Comparison of ENCODE assay signal across 8 cellular contexts in genomic region chr7:992742-993607, GRCh38. TPM values are rescaled to one million over a fixed set of nuclear protein-coding genes. Genes with fewer than 3 reads are reported as not detected.
DNase-seq lines count a peak whose midpoint lies in the region; ATAC-seq and TF ChIP-seq lines count a peak whose summit lies in the region.

No MANE protein-coding gene starts in this region.

- no peaks in the 10 kb centered on the region for H3K4me1 ChIP-seq in GM23338 (ENCODE audit: insufficient read depth)
- no peaks in the 10 kb centered on the region for H3K4me1 ChIP-seq in PC-9 (replicated peaks; ENCODE audit: insufficient read depth)

- H3K4me3 ChIP-seq in GM23338 (no peak overlapping the region), PC-9 (no peak overlapping the region)

- H3K4me3 Mint-ChIP-seq in GM23338 (no peak overlapping the region), natural killer cell (no peak overlapping the region)
- peak overlapping the region; percentile 11 to 47 for H3K4me3 Mint-ChIP-seq in stimulated activated naive B cell treated with anti-CD40 and anti-IgM and Interleukin-4, amounts not matched to agents 10 μg/mL and 1 μg/mL and 100 μg/mL, for 72 hours

- intact Hi-C loops in PC-9 (cut with micrococcal nuclease; ENCODE audit: unreplicated experiment) = loop anchor here (1.0 kb wide), 5 partner anchors 72 to 481 kb away; no protein-coding TSS in a partner anchor
- intact Hi-C loops in natural killer cell (cut with micrococcal nuclease) = loop anchor here (1.0 kb wide), 3 partner anchors 72 to 183 kb away; a partner anchor contains a TSS

- no peaks in the 10 kb centered on the region for H3K79me2 ChIP-seq in GM23338 (replicated peaks; ENCODE audit: insufficient read depth)
- H3K79me2 ChIP-seq in PC-9 (ENCODE audit: low read depth) = no peaks in the 10 kb centered on the region

- POLR2A ChIA-PET in PC-9 (lab: Charles Lee; ENCODE audit: unreplicated experiment) = interaction anchor here (0.7 to 1.0 kb wide), 2 partner anchors 29 to 73 kb away, joined by 4 to 9 read pairs; no protein-coding TSS in a partner anchor

- H3K9me2 ChIP-seq in GM23338 (ENCODE audit: insufficient read depth) (no peaks in the 10 kb centered on the region), PC-9 (ENCODE audit: insufficient read depth) (no peaks in the 10 kb centered on the region)

- DNase-seq in EL (peak; percentile 94), GM23338 (ENCODE audit: low spot score) (peak; percentile 97), PC-9 (peak; percentile 85 to 97), activated T-cell treated with anti-CD3 and anti-CD28 coated beads for 48 hours (ENCODE audit: low read depth) (peak; percentile 92), natural killer cell (peak; percentile 89)
- peak; percentile 86 for DNase-seq in stimulated activated naive B cell treated with anti-CD40 and anti-IgM and Interleukin-4, amounts not matched to agents 10 μg/mL and 1 μg/mL and 100 μg/mL, for 72 hours

- H2AFZ ChIP-seq in GM23338 (no peak overlapping the region), PC-9 (no peak overlapping the region)

- TF ChIP-seq CTCF in GM23338 (conservative IDR thresholded peaks at IDR 0.05; ENCODE audit: low read depth in 2 of 2) (peak; percentile 90 to 100), LNCAP (IDR thresholded peaks at IDR 0.05) (peak; percentile 100), PC-9 (conservative IDR thresholded peaks at IDR 0.05) (peak; percentile 99), natural killer cell (IDR thresholded peaks at IDR 0.05) (peak; percentile 99)

- H3K36me3 ChIP-seq in GM23338 (ENCODE audit: insufficient read depth) (no peaks in the 10 kb centered on the region), PC-9 (ENCODE audit: low read depth) (no peaks in the 10 kb centered on the region)

- H4K20me1 ChIP-seq in GM23338 (replicated peaks; ENCODE audit: insufficient read depth) (no peaks in the 10 kb centered on the region), PC-9 (ENCODE audit: insufficient read depth) (peaks cover 2% of the 10 kb centered on the region; the same call in 1 of the 2 replicates)

- H3F3A ChIP-seq in GM23338 (replicated peaks; ENCODE audit: low read depth) (no peaks in the 10 kb centered on the region), PC-9 (ENCODE audit: insufficient read depth, low read depth) (no peaks in the 10 kb centered on the region)

- H3K9me3 Mint-ChIP-seq in GM23338 (no peaks in the 10 kb centered on the region), natural killer cell (no peaks in the 10 kb centered on the region)
- H3K9me3 Mint-ChIP-seq in stimulated activated naive B cell treated with anti-CD40 and anti-IgM and Interleukin-4, amounts not matched to agents 10 μg/mL and 1 μg/mL and 100 μg/mL, for 72 hours = peaks cover 0 to 2% of the 10 kb centered on the region in 2 donors

- H3K27me3 ChIP-seq in GM23338 (ENCODE audit: insufficient read depth) (no peaks in the 10 kb centered on the region), PC-9 (ENCODE audit: insufficient read depth, low read depth) (no peaks in the 10 kb centered on the region)

- H3K9me3 ChIP-seq in PC-9 (ENCODE audit: insufficient read depth, low read depth) = no peaks in the 10 kb centered on the region

- H3K27ac Mint-ChIP-seq in GM23338 = no peak overlapping the region
- H3K27ac Mint-ChIP-seq in natural killer cell = no peak overlapping the region
- H3K27ac Mint-ChIP-seq in stimulated activated naive B cell treated with anti-CD40 and anti-IgM and Interleukin-4, amounts not matched to agents 10 μg/mL and 1 μg/mL and 100 μg/mL, for 72 hours = peak overlapping the region; percentile 89

- CTCF ChIA-PET in PC-9 (lab: Charles Lee) = interaction anchor here (0.6 to 3.4 kb wide), 5 partner anchors 15 to 183 kb away, joined by 3 to 25 read pairs (median 6); a partner anchor contains a TSS

- peaks cover 22% of the 10 kb centered on the region for H3K27me3 Mint-ChIP-seq in GM23338 (ENCODE audit: insufficient read depth, low read depth, poor library complexity)
- H3K27me3 Mint-ChIP-seq in natural killer cell (ENCODE audit: low read depth in 2 of 2) = no peaks in the 10 kb centered on the region
- peaks cover 7% of the 10 kb centered on the region in 2 donors for H3K27me3 Mint-ChIP-seq in stimulated activated naive B cell treated with anti-CD40 and anti-IgM and Interleukin-4, amounts not matched to agents 10 μg/mL and 1 μg/mL and 100 μg/mL, for 72 hours

- ATAC-seq in GM23338 (peak; percentile 86), esophagus mucosa (peak; percentile 96), natural killer cell (peak; percentile 99 to 100 (median 100))
- ATAC-seq in stimulated activated naive B cell treated with anti-CD40 and anti-IgM and Interleukin-4, amounts not matched to agents 10 μg/mL and 1 μg/mL and 100 μg/mL, for 72 hours (replicated peaks) = peak; percentile 95 to 97

- H3K27ac ChIP-seq in GM23338 (ENCODE audit: low read depth) = no peak overlapping the region
- no peak overlapping the region for H3K27ac ChIP-seq in PC-9

- no TSS peak for BruUV-seq in PC-9 (replicated peaks; lab: Mats Ljungman, UMichigan)

- no peaks in the 10 kb centered on the region for H3K36me3 Mint-ChIP-seq in GM23338 (ENCODE audit: low read depth)
- no peaks in the 10 kb centered on the region for H3K36me3 Mint-ChIP-seq in natural killer cell
- H3K36me3 Mint-ChIP-seq in stimulated activated naive B cell treated with anti-CD40 and anti-IgM and Interleukin-4, amounts not matched to agents 10 μg/mL and 1 μg/mL and 100 μg/mL, for 72 hours = peaks cover 19% of the 10 kb centered on the region in 2 donors

- H3K4me2 ChIP-seq in GM23338 (no peak overlapping the region), PC-9 (peak overlapping the region; percentile 12; the same call in 1 of the 2 replicates)

- 0 out of 3 replicates have a peak, but pooled peaks cover 2% of the 10 kb centered on the region for H3K4me1 Mint-ChIP-seq in GM23338
- H3K4me1 Mint-ChIP-seq in natural killer cell = peaks cover 5 to 8% of the 10 kb centered on the region in 2 donors
- peaks cover 12 to 17% of the 10 kb centered on the region in 2 donors for H3K4me1 Mint-ChIP-seq in stimulated activated naive B cell treated with anti-CD40 and anti-IgM and Interleukin-4, amounts not matched to agents 10 μg/mL and 1 μg/mL and 100 μg/mL, for 72 hours

TF ChIP-seq in GM23338, 12 proteins besides CTCF, POLR2A, EP300 and RAD21:
- TF ChIP-seq EZH2phosphoT487 (IDR thresholded peaks at IDR 0.05; ENCODE audit: unreplicated experiment) (no peak), POLR2AphosphoS5 (IDR thresholded peaks at IDR 0.05; ENCODE audit: low read depth) (peak; percentile 67), CREB1 (CRISPR knock-in tag; IDR thresholded peaks at IDR 0.05; ENCODE audit: low read depth) (peak; percentile 53; the same call in 1 of the 2 replicates), ZNF331 (CRISPR knock-in tag; IDR thresholded peaks at IDR 0.05; ENCODE audit: low read depth) (no peak), STAT1 (IDR thresholded peaks at IDR 0.05; ENCODE audit: unreplicated experiment) (no peak)

RNA-seq across cellular contexts. Expression of gene CYP2W1, which starts 10.0 kb away (rescaled TPM):
- total RNA-seq in GM23338 (2014; rRNA removed; shearing (Covaris generic)) = not detected in 2 replicates
- polyA plus RNA-seq in GM23338 (2016; fragmentation: Nextera tagmentation; extraction: Ambion mirVana) = not detected in 2 replicates
- total RNA-seq in PC-9 (2021) (0.63 TPM in 1 of 2 replicates, not detected in the other), esophagus mucosa (0.36 TPM), natural killer cell (not detected)

RNA-seq across cellular contexts. Expression of gene COX19, which starts 17.6 kb away (rescaled TPM):
- 6.2 and 11.7 TPM in 2 replicates for total RNA-seq in GM23338 (2014; rRNA removed; shearing (Covaris generic))
- polyA plus RNA-seq in GM23338 (2016; fragmentation: Nextera tagmentation; extraction: Ambion mirVana) = 12.6 and 13.9 TPM in 2 replicates
- total RNA-seq in PC-9 (2021) (28.9 and 29.3 TPM in 2 replicates), esophagus mucosa (5.5 TPM), natural killer cell (10 to 100 TPM; 33.6 to 38.3 (median 33.6) TPM)

RNA-seq across cellular contexts. Expression of gene ADAP1, which starts 38.5 kb away (rescaled TPM):
- 4.3 and 9.6 TPM in 2 replicates for total RNA-seq in GM23338 (2014; rRNA removed; shearing (Covaris generic))
- 1.9 and 2.2 TPM in 2 replicates for polyA plus RNA-seq in GM23338 (2016; fragmentation: Nextera tagmentation; extraction: Ambion mirVana)
- total RNA-seq in PC-9 (2021) = 73.9 and 102 TPM in 2 replicates
- total RNA-seq in esophagus mucosa = 5.7 TPM
- total RNA-seq in natural killer cell = 100 to 1,000 TPM in 1 of 3 donors, 10 to 100 TPM in 2; 87.2 to 117 (median 89.2) TPM

RNA-seq across cellular contexts. Expression of gene GPR146, which starts 51.4 kb away (rescaled TPM):
- total RNA-seq in GM23338 (2014; rRNA removed; shearing (Covaris generic)) = 0.16 and 0.28 TPM in 2 replicates
- polyA plus RNA-seq in GM23338 (2016; fragmentation: Nextera tagmentation; extraction: Ambion mirVana) = 0.37 TPM in 1 of 2 replicates, not detected in the other
- total RNA-seq in PC-9 (2021) = 3.4 and 4.3 TPM in 2 replicates
- 2.3 TPM for total RNA-seq in esophagus mucosa
- total RNA-seq in natural killer cell = 1 to 10 TPM; 2.3 to 4.5 (median 2.5) TPM

Comparison
In these comparisons a context has a peak if more than half of its experiments do, and no peak if none do; other contexts are left out.
1. H3K4me3 Mint-ChIP-seq: peak in stimulated activated naive B cell treated with anti-CD40 and anti-IgM and Interleukin-4, amounts not matched to agents 10 μg/mL and 1 μg/mL and 100 μg/mL, for 72 hours (2 of 2); none in GM23338 (single experiment) and natural killer cell (single experiment).
2. Peak in every context shown above with its lines, with median percentiles within 50 percentile points of each other: DNase-seq, ATAC-seq and CTCF ChIP-seq.